In the genomic region with DNA sequence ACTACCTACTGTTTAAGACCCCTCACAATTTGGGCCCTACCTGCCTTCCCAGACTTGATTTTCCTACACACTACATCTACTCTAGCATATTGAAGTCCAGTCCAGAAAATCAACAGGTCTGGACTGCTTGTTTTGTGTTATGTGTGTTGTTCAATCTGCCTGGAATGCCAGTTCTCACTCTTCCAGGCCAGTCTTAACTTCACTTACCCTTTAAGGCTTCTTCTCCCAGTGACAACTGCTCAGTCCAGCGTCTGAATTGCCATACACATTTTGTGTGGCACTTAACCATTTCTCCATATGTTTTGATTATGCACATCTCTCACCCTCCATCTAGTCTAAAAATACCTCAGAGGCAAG, we compare ENCODE assay signal across 9 cellular contexts. TPM values are rescaled to one million over a fixed set of nuclear protein-coding genes. Genes with fewer than 3 reads are reported as not detected.
DNase-seq lines count a peak whose midpoint lies in the region; ATAC-seq and TF ChIP-seq lines count a peak whose summit lies in the region.
"Had no signal": no experiment of that assay in that cellular context is flagged by ENCODE, and none has a peak within 500 bp of the region (broad histone marks: within the 10 kb centered on the region; RNA-seq: fewer than 3 reads in every experiment).

No MANE protein-coding gene starts in this region.

- peaks cover 24% of the 10 kb centered on the region for H3K36me3 ChIP-seq in BE2C
- H3K36me3 ChIP-seq in HUES64 (ENCODE audit: insufficient read depth, low read length): peaks cover 29% of the 10 kb centered on the region
- no peaks in the 10 kb centered on the region for H3K36me3 ChIP-seq in lower lobe of right lung

- H3K27me3 ChIP-seq in BE2C: no peaks in the 10 kb centered on the region
- H3K27me3 ChIP-seq in HUES64 (ENCODE audit: insufficient read depth, low read length): no peaks in the 10 kb centered on the region
- no peaks in the 10 kb centered on the region for H3K27me3 ChIP-seq in lower lobe of right lung (ENCODE audit: low read depth)

- 14% methylated on average over 1 of the region's 1 CpG for WGBS in HUES64

- H3K4me1 ChIP-seq in BE2C (no peaks in the 10 kb centered on the region), HUES64 (ENCODE audit: insufficient read depth, low read length) (peaks cover 12% of the 10 kb centered on the region), lower lobe of right lung (peaks cover 12% of the 10 kb centered on the region)

- H3K9me3 ChIP-seq in BE2C (no peaks in the 10 kb centered on the region), HUES64 (ENCODE audit: insufficient read depth, low read depth, low read length) (no peaks in the 10 kb centered on the region), lower lobe of right lung (no peaks in the 10 kb centered on the region)

- intact Hi-C loops in lower lobe of right lung (cut with DNase I): no loop called here

- in situ Hi-C loops in astrocyte of the cerebellum (cut with HindIII; ENCODE audit: low sequenced_read_pairs) (no loop called here), GM13977 (cut with MboI; ENCODE audit: low pct_unique_long_range_greater_than_20kb, low sequenced_read_pairs, unreplicated experiment) (no loop called here)

- no peak for DNase-seq in BE2C
- DNase-seq in astrocyte of the cerebellum (ENCODE audit: low read depth): no peak
- no peak for DNase-seq in lower lobe of right lung
- DNase-seq in GM13977 (ENCODE audit: low spot score): no peak
- no peak for DNase-seq in central memory CD4-positive, alpha-beta T cell
- DNase-seq: cortex of kidney had no signal

- no peak for ATAC-seq in lower lobe of right lung
- no peak for ATAC-seq in HG03354 (IDR thresholded peaks at IDR 0.05; ENCODE audit: poor library complexity, severe bottlenecking, unreplicated experiment)
- ATAC-seq in HG02571 (IDR thresholded peaks at IDR 0.05; ENCODE audit: unreplicated experiment): no peak

- peak overlapping the region; percentile 79 for H3K9ac ChIP-seq in HUES64 (ENCODE audit: low read depth, low read length)

- H3K4me3 ChIP-seq in BE2C (ENCODE audit: low read depth, low read length) (peak overlapping the region; percentile 92), HUES64 (ENCODE audit: low read length) (peak overlapping the region; percentile 80), astrocyte of the cerebellum (ENCODE audit: low read depth, low read length) (peak overlapping the region; percentile 88), lower lobe of right lung (peak overlapping the region; percentile 86)

- no peak overlapping the region for H3K27ac ChIP-seq in HUES64 (ENCODE audit: low read depth, low read length)
- no peak overlapping the region for H3K27ac ChIP-seq in lower lobe of right lung

- TF ChIP-seq CTCF in BE2C (IDR thresholded peaks at IDR 0.05; ENCODE audit: low read depth, low read length) (no peak), astrocyte of the cerebellum (IDR thresholded peaks at IDR 0.05; ENCODE audit: low read depth, low read length, missing control alignments) (no peak), lower lobe of right lung (IDR thresholded peaks at IDR 0.05) (no peak), GM13977 (IDR thresholded peaks at IDR 0.05; ENCODE audit: extremely low read depth, insufficient read depth, missing control alignments) (no peak)

RNA-seq across cellular contexts. Expression of a gene that starts 1.1 kb away (rescaled TPM):
- 4.0 TPM for polyA plus RNA-seq in BE2C (2012; ENCODE audit: insufficient read depth, insufficient read length, low read depth)
- 18.2 TPM for polyA plus RNA-seq in HUES64 (2013, experiment 1 of 2)
- 16.7 TPM for polyA plus RNA-seq in HUES64 (2013, experiment 2 of 2)
- total RNA-seq in lower lobe of right lung: 0.32 TPM
